Comparison of ENCODE assay signal across 1 cellular context in genomic region chr22:38181453-38182200, GRCh38.
TF ChIP-seq lines count a peak whose summit lies in the region.

Gene PLA2G6, minus strand, starts transcription at chr22:38181830. Its CDS starts 12,404 bp downstream, at chr22:38169426.

TF ChIP-seq in K562, 482 proteins besides CTCF, POLR2A, EP300 and RAD21 (continued from another document and continues in another):
- peak in 1 of 2 experiments; percentile 6 for TF ChIP-seq E2F6 (IDR thresholded peaks at IDR 0.05; ENCODE audit: borderline replicate concordance in 1 of 2, extremely low read depth in 1 of 2, insufficient read depth in 1 of 2, insufficient read length in 1 of 2, low read depth in 1 of 2, low read length in 1 of 2, poor library complexity in 1 of 2, severe bottlenecking in 1 of 2)
- 0 out of 2 replicates have a peak, but pooled peaks have one; percentile 37 for TF ChIP-seq HLTF (IDR thresholded peaks at IDR 0.05)
- TF ChIP-seq CGGBP1 (CRISPR knock-in tag; IDR thresholded peaks at IDR 0.05) = no peak
- no peak for TF ChIP-seq SLC30A9 (CRISPR knock-in tag; IDR thresholded peaks at IDR 0.05)
- peak; percentile 88 for TF ChIP-seq ZBTB7A (IDR thresholded peaks at IDR 0.05; ENCODE audit: borderline replicate concordance, control insufficient read depth, low read depth, low read length)
- TF ChIP-seq KAT8 (IDR thresholded peaks at IDR 0.05; ENCODE audit: low read depth) = no peak
- TF ChIP-seq ZNF445 (CRISPR knock-in tag; IDR thresholded peaks at IDR 0.05; ENCODE audit: low read depth) = no peak
- TF ChIP-seq POLR2G (IDR thresholded peaks at IDR 0.05; ENCODE audit: low read depth, low read length) = peak; percentile 63
- TF ChIP-seq RERE (CRISPR knock-in tag; IDR thresholded peaks at IDR 0.05; ENCODE audit: borderline replicate concordance) = no peak
- TF ChIP-seq SRF (CRISPR knock-in tag; IDR thresholded peaks at IDR 0.05) = peak in 1 of 2 experiments; percentile 23; a peak in 1 of 4 replicates
- TF ChIP-seq PKNOX1 (IDR thresholded peaks at IDR 0.05) = peak; percentile 79
- no peak for TF ChIP-seq ZBTB12 (CRISPR knock-in tag; IDR thresholded peaks at IDR 0.05)
- peak; percentile 97 for TF ChIP-seq SREBF1 (IDR thresholded peaks at IDR 0.05; ENCODE audit: borderline replicate concordance, low read depth, low read length)
- peak; percentile 96 for TF ChIP-seq ELF1 (tag; IDR thresholded peaks at IDR 0.05)
- TF ChIP-seq CXXC5 (CRISPR knock-in tag; IDR thresholded peaks at IDR 0.05) = 0 out of 2 replicates have a peak, but pooled peaks have one; percentile 42
- TF ChIP-seq CREM (IDR thresholded peaks at IDR 0.05; ENCODE audit: low read depth) = peak; percentile 46; the same call in 1 of the 2 replicates
- peak; percentile 96 for TF ChIP-seq USF1 (CRISPR knock-in tag; IDR thresholded peaks at IDR 0.05)
- no peak for TF ChIP-seq ZNF764 (CRISPR knock-in tag; IDR thresholded peaks at IDR 0.05; ENCODE audit: low read depth)
- TF ChIP-seq ZNF121 (CRISPR knock-in tag; conservative IDR thresholded peaks at IDR 0.05) = no peak
- TF ChIP-seq THRAP3 (IDR thresholded peaks at IDR 0.05; ENCODE audit: borderline replicate concordance) = 0 out of 2 replicates have a peak, but pooled peaks have one; percentile 8
- TF ChIP-seq MNT (conservative IDR thresholded peaks at IDR 0.05) = peak; percentile 85 to 87
- peak; percentile 49; the same call in 1 of the 2 replicates for TF ChIP-seq CC2D1A (IDR thresholded peaks at IDR 0.05)
- no peak for TF ChIP-seq POLR2AphosphoS2 (IDR thresholded peaks at IDR 0.05; ENCODE audit: low read length)
- TF ChIP-seq HMG20A (CRISPR knock-in tag; conservative IDR thresholded peaks at IDR 0.05) = no peak
- TF ChIP-seq ATF7 (IDR thresholded peaks at IDR 0.05) = peak; percentile 35; the same call in 1 of the 2 replicates
- no peak for TF ChIP-seq IRF2 (CRISPR knock-in tag; IDR thresholded peaks at IDR 0.05)
- TF ChIP-seq RBFOX2 (IDR thresholded peaks at IDR 0.05; ENCODE audit: low read depth, low read length) = peak; percentile 71
- peak; percentile 97 for TF ChIP-seq ZNF316 (IDR thresholded peaks at IDR 0.05)
- TF ChIP-seq ATF1 (CRISPR knock-in tag; IDR thresholded peaks at IDR 0.05) = no peak
- no peak for TF ChIP-seq ATF1 (tag; IDR thresholded peaks at IDR 0.05)
- peak; percentile 19; the same call in 1 of the 2 replicates for TF ChIP-seq JUND (IDR thresholded peaks at IDR 0.05; ENCODE audit: borderline replicate concordance, low read depth, low read length)
- no peak; the same call in 2 of the 3 replicates for TF ChIP-seq JUND (tag; IDR thresholded peaks at IDR 0.05; ENCODE audit: borderline replicate concordance, low read depth, low read length)
- peak; percentile 76 for TF ChIP-seq HCFC1 (IDR thresholded peaks at IDR 0.05; ENCODE audit: low read depth, low read length)
- TF ChIP-seq ZNF592 (IDR thresholded peaks at IDR 0.05) = 0 out of 2 replicates have a peak, but pooled peaks have one; percentile 12
- no peak for TF ChIP-seq HNRNPL (IDR thresholded peaks at IDR 0.05; ENCODE audit: low read depth, low read length)
- 0 out of 2 replicates have a peak, but pooled peaks have one; percentile 1 for TF ChIP-seq SMARCA5 (IDR thresholded peaks at IDR 0.05)
- TF ChIP-seq YY1 (IDR thresholded peaks at IDR 0.05; ENCODE audit: borderline replicate concordance in 1 of 3, control insufficient read depth in 1 of 3, extremely low read depth in 1 of 3, insufficient read depth in 3 of 3, insufficient read length in 1 of 3, insufficient replicate concordance in 2 of 3, low read depth in 1 of 3, low read length in 2 of 3) = peak; percentile 98 to 100 (median 99)
